15 cellular contexts compared by ENCODE assay signal in genomic region chr20:51687071-51687470, GRCh38.
DNase-seq lines count a peak whose midpoint lies in the region; ATAC-seq and TF ChIP-seq lines count a peak whose summit lies in the region.
"Had no signal": no experiment of that assay in that cellular context is flagged by ENCODE, and none has a peak within 500 bp of the region (broad histone marks: within the 10 kb centered on the region; RNA-seq: fewer than 3 reads in every experiment).

No MANE protein-coding gene starts in this region.

- peaks cover 70% of the 10 kb centered on the region for H3K79me2 ChIP-seq in Loucy (ENCODE audit: insufficient read depth, low read length)

- no peaks in the 10 kb centered on the region for H3K9me2 ChIP-seq in Loucy (replicated peaks; ENCODE audit: low read depth, low read length)

- peaks cover 0 to 4% (median 1%) of the 10 kb centered on the region in 3 donors for H3K27me3 Mint-ChIP-seq in CD14-positive monocyte (ENCODE audit: low read depth in 3 of 3)
- H3K27me3 Mint-ChIP-seq: activated CD4-positive, alpha-beta memory T cell treated with anti-CD3 and anti-CD28 coated beads, Interleukin-2, amount 10 ng/mL, durations not matched to agents 7 days and 5 days; type B pancreatic cell had no signal

- no peak for TF ChIP-seq EP300 in gastroesophageal sphincter (IDR thresholded peaks at IDR 0.05)

- peak overlapping the region in 1 of 7 donors; percentile 51 for H3K27ac Mint-ChIP-seq in CD14-positive monocyte
- H3K27ac Mint-ChIP-seq: activated CD4-positive, alpha-beta memory T cell treated with anti-CD3 and anti-CD28 coated beads, Interleukin-2, amount 10 ng/mL, durations not matched to agents 7 days and 5 days; type B pancreatic cell had no signal

- DNase-seq in CD14-positive monocyte (ENCODE audit: low spot score) (peak; percentile 53), astrocyte of the spinal cord (ENCODE audit: low read depth, low spot score) (peak; percentile 67), kidney tubule cell (ENCODE audit: low spot score) (peak; percentile 66), posterior cingulate gyrus (no peak)
- no peak for DNase-seq in activated CD4-positive, alpha-beta T cell treated with anti-CD3 and anti-CD28 coated beads, Interleukin-2, amount 50 U/mL, for 1 hour
- DNase-seq: activated CD4-positive, alpha-beta memory T cell treated with anti-CD3 and anti-CD28 coated beads, Interleukin-2, amount 10 ng/mL, durations not matched to agents 7 days and 5 days; CD4-positive, CD25-positive, alpha-beta regulatory T cell; mucosa of descending colon; NCI-H524 treated with DMSO at 0.1 percent for 48 hours had no signal

- TF ChIP-seq POLR2A in gastroesophageal sphincter (IDR thresholded peaks at IDR 0.05), result no peak

- peaks cover 0 to 3% (median 0%) of the 10 kb centered on the region in 7 donors for H3K9me3 Mint-ChIP-seq in CD14-positive monocyte
- H3K9me3 Mint-ChIP-seq: activated CD4-positive, alpha-beta memory T cell treated with anti-CD3 and anti-CD28 coated beads, Interleukin-2, amount 10 ng/mL, durations not matched to agents 7 days and 5 days; activated naive CD4-positive, alpha-beta T cell treated with anti-CD3 and anti-CD28 coated beads, Interleukin-2, amount 50 U/mL, for 72 hours; type B pancreatic cell had no signal

- H3K27me3 ChIP-seq in Loucy (ENCODE audit: insufficient read depth, low read length, poor library complexity, severe bottlenecking), result no peaks in the 10 kb centered on the region
- no peaks in the 10 kb centered on the region for H3K27me3 ChIP-seq in gastroesophageal sphincter

- TF ChIP-seq CTCF in CD14-positive monocyte (IDR thresholded peaks at IDR 0.05) (no peak), Loucy (conservative IDR thresholded peaks at IDR 0.05; ENCODE audit: low read length) (no peak), astrocyte of the spinal cord (IDR thresholded peaks at IDR 0.05; ENCODE audit: low read depth, low read length) (no peak), gastroesophageal sphincter (IDR thresholded peaks at IDR 0.05) (no peak)

- peaks cover 25% of the 10 kb centered on the region; the same call in 1 of the 2 replicates for H3K36me3 ChIP-seq in Loucy (ENCODE audit: insufficient read depth, low read length)
- H3K36me3 ChIP-seq in gastroesophageal sphincter, result peaks cover 0 to 51% of the 10 kb centered on the region in 2 donors

- 69 to 78% methylated on average over 2 to 8 of the region's 8 CpGs for WGBS in gastroesophageal sphincter (ENCODE audit: low coverage in 1 of 2), 2 donors

- H3K27ac ChIP-seq in gastroesophageal sphincter, result no peak overlapping the region

- intact Hi-C loops in CD14-positive monocyte (cut with micrococcal nuclease), result no loop called here
- intact Hi-C loops in posterior cingulate gyrus (cut with DNase I), result no loop called here

- H3K4me3 ChIP-seq in Loucy (ENCODE audit: low read length, poor library complexity, severe bottlenecking), result peak overlapping the region; percentile 3
- no peak overlapping the region for H3K4me3 ChIP-seq in astrocyte of the spinal cord (ENCODE audit: low read depth, low read length)
- H3K4me3 ChIP-seq in gastroesophageal sphincter, result no peak overlapping the region
- H3K4me3 ChIP-seq: HAP-1, mucosa of descending colon had no signal

- peak overlapping the region; percentile 98 for H3K4me2 ChIP-seq in Loucy (ENCODE audit: low read depth, low read length, poor library complexity, severe bottlenecking)

- H4K20me1 ChIP-seq in Loucy (ENCODE audit: insufficient read depth, low read length, poor library complexity, severe bottlenecking), result no peaks in the 10 kb centered on the region

- H2AFZ ChIP-seq in Loucy (ENCODE audit: low read length), result no peak overlapping the region

- H3F3A ChIP-seq in Loucy (ENCODE audit: low read depth), result peaks cover 5% of the 10 kb centered on the region; the same call in 1 of the 2 replicates

- H3K4me1 Mint-ChIP-seq in CD14-positive monocyte, result peaks cover 5% of the 10 kb centered on the region
- H3K4me1 Mint-ChIP-seq: CD4-positive, CD25-positive, alpha-beta regulatory T cell had no signal

- H3K4me3 Mint-ChIP-seq in CD14-positive monocyte, result no peak overlapping the region
- H3K4me3 Mint-ChIP-seq: activated CD4-positive, alpha-beta memory T cell treated with anti-CD3 and anti-CD28 coated beads, Interleukin-2, amount 10 ng/mL, durations not matched to agents 7 days and 5 days; CD4-positive, CD25-positive, alpha-beta regulatory T cell; type B pancreatic cell had no signal

- H3K36me3 Mint-ChIP-seq in CD14-positive monocyte, result no peaks in the 10 kb centered on the region
- H3K36me3 Mint-ChIP-seq: activated naive CD4-positive, alpha-beta T cell treated with anti-CD3 and anti-CD28 coated beads, Interleukin-2, amount 50 U/mL, for 72 hours; CD4-positive, CD25-positive, alpha-beta regulatory T cell had no signal

- H3K4me1 ChIP-seq in Loucy (ENCODE audit: insufficient read depth, low read length, poor library complexity, severe bottlenecking) (peaks cover 62% of the 10 kb centered on the region), gastroesophageal sphincter (no peaks in the 10 kb centered on the region)
- H3K4me1 ChIP-seq: HAP-1 had no signal

- ATAC-seq in gastroesophageal sphincter, result no peak
- ATAC-seq in HG02852 (IDR thresholded peaks at IDR 0.05; ENCODE audit: unreplicated experiment), result no peak
- ATAC-seq: activated naive CD4-positive, alpha-beta T cell treated with anti-CD3 and anti-CD28 coated beads, Interleukin-2, amount 50 U/mL, for 72 hours; mucosa of descending colon had no signal

- H3K9me3 ChIP-seq in Loucy (ENCODE audit: insufficient read depth, low read depth, low read length), result no peaks in the 10 kb centered on the region
- H3K9me3 ChIP-seq in gastroesophageal sphincter, result no peaks in the 10 kb centered on the region
- H3K9me3 ChIP-seq: HAP-1, mucosa of descending colon had no signal

- in situ Hi-C loops in astrocyte of the spinal cord (cut with HindIII; ENCODE audit: low sequenced_read_pairs), result no loop called here

- peak overlapping the region; percentile 52 for H3K9ac ChIP-seq in Loucy (ENCODE audit: low read depth, low read length, poor library complexity, severe bottlenecking)

Comparison
In these comparisons a context has a peak if more than half of its experiments do, and no peak if none do; other contexts are left out.
1. DNase-seq: peak in CD14-positive monocyte (single experiment), astrocyte of the spinal cord (single experiment) and kidney tubule cell (single experiment); none in activated CD4-positive, alpha-beta T cell treated with anti-CD3 and anti-CD28 coated beads, Interleukin-2, amount 50 U/mL, for 1 hour (single experiment) and posterior cingulate gyrus (0 of 10).